Comparison of ENCODE assay signal across 17 cellular contexts in genomic region chr1:55048453-55049270, GRCh38. TPM values are rescaled to one million over a fixed set of nuclear protein-coding genes. Genes with fewer than 3 reads are reported as not detected.
"Had no signal": no experiment of that assay in that cellular context is flagged by ENCODE, and none has a peak within 500 bp of the region (broad histone marks: within the 10 kb centered on the region; RNA-seq: fewer than 3 reads in every experiment).

No MANE protein-coding gene starts in this region.

- H3K36me3 Mint-ChIP-seq: memory B cell had no signal

- H3K4me3 ChIP-seq: coronary artery, gastrocnemius medialis, left ventricle myocardium inferior, ovary, upper lobe of left lung had no signal

- ATAC-seq: gastrocnemius medialis had no signal

- H3K27ac Mint-ChIP-seq: activated naive CD4-positive, alpha-beta T cell treated with anti-CD3 and anti-CD28 coated beads for 36 hours; activated T-helper 1 cell treated with anti-CD3 and anti-CD28 coated beads, Interleukin-12 subunit alpha, Interleukin-12 subunit beta, Interleukin-2, Interleukin-4 antibody, amounts not matched to agents 30 ng/mL and 10 ng/mL and 1 ng/mL, durations not matched to agents 14 hours and 24 hours and 36 hours; memory B cell; stimulated activated naive CD8-positive, alpha-beta T cell treated with anti-CD3 and anti-CD28 coated beads, Interleukin-15, Interleukin-2, amounts not matched to agents 100 ng/mL and 50 ng/mL, for 24 hours had no signal

- H3K27me3 ChIP-seq: gastrocnemius medialis, ovary, upper lobe of left lung had no signal

- H3K4me3 Mint-ChIP-seq: activated naive CD4-positive, alpha-beta T cell treated with anti-CD3 and anti-CD28 coated beads for 36 hours; activated T-helper 1 cell treated with anti-CD3 and anti-CD28 coated beads, Interleukin-12 subunit alpha, Interleukin-12 subunit beta, Interleukin-2, Interleukin-4 antibody, amounts not matched to agents 30 ng/mL and 10 ng/mL and 1 ng/mL, durations not matched to agents 14 hours and 24 hours and 36 hours; memory B cell; stimulated activated naive CD8-positive, alpha-beta T cell treated with anti-CD3 and anti-CD28 coated beads, Interleukin-15, Interleukin-2, amounts not matched to agents 100 ng/mL and 50 ng/mL, for 24 hours had no signal

- H3K9me3 ChIP-seq: gastrocnemius medialis, left ventricle myocardium inferior, ovary, upper lobe of left lung had no signal

- H3K9me3 Mint-ChIP-seq: activated naive CD4-positive, alpha-beta T cell treated with anti-CD3 and anti-CD28 coated beads for 36 hours; activated T-helper 1 cell treated with anti-CD3 and anti-CD28 coated beads, Interleukin-12 subunit alpha, Interleukin-12 subunit beta, Interleukin-2, Interleukin-4 antibody, amounts not matched to agents 30 ng/mL and 10 ng/mL and 1 ng/mL, durations not matched to agents 14 hours and 24 hours and 36 hours; memory B cell; stimulated activated naive CD8-positive, alpha-beta T cell treated with anti-CD3 and anti-CD28 coated beads, Interleukin-15, Interleukin-2, amounts not matched to agents 100 ng/mL and 50 ng/mL, for 24 hours had no signal

- H3K36me3 ChIP-seq: gastrocnemius medialis, left ventricle myocardium inferior, ovary had no signal

- DNase-seq: activated naive CD4-positive, alpha-beta T cell treated with anti-CD3 and anti-CD28 coated beads for 36 hours; caudate nucleus; effector CD4-positive, alpha-beta T cell; gastrocnemius medialis; kidney; left ventricle myocardium inferior; stimulated activated CD4-positive, alpha-beta T cell treated with anti-CD3 and anti-CD28 coated beads, Interleukin-4, amount 100 ng/mL, for 24 hours had no signal

- H3K4me1 Mint-ChIP-seq: memory B cell had no signal

- FAIRE-seq: kidney had no signal

- H3K27ac ChIP-seq: coronary artery, gastrocnemius medialis, left ventricle myocardium inferior, ovary, upper lobe of left lung had no signal

- H3K27me3 Mint-ChIP-seq: stimulated activated naive CD8-positive, alpha-beta T cell treated with anti-CD3 and anti-CD28 coated beads, Interleukin-15, Interleukin-2, amounts not matched to agents 100 ng/mL and 50 ng/mL, for 24 hours had no signal

RNA-seq across cellular contexts. Expression of gene PCSK9, which starts 9.3 kb away (rescaled TPM):
- total RNA-seq: activated naive CD4-positive, alpha-beta T cell treated with anti-CD3 and anti-CD28 coated beads for 36 hours; activated T-helper 1 cell treated with anti-CD3 and anti-CD28 coated beads, Interleukin-12 subunit alpha, Interleukin-12 subunit beta, Interleukin-2, Interleukin-4 antibody, amounts not matched to agents 30 ng/mL and 10 ng/mL and 1 ng/mL, durations not matched to agents 14 hours and 24 hours and 36 hours; left ventricle myocardium inferior had no signal
- polyA plus RNA-seq: neural cell had no signal

RNA-seq across cellular contexts. Expression of gene BSND, which starts 49.9 kb away (rescaled TPM):
- total RNA-seq: activated naive CD4-positive, alpha-beta T cell treated with anti-CD3 and anti-CD28 coated beads for 36 hours; activated T-helper 1 cell treated with anti-CD3 and anti-CD28 coated beads, Interleukin-12 subunit alpha, Interleukin-12 subunit beta, Interleukin-2, Interleukin-4 antibody, amounts not matched to agents 30 ng/mL and 10 ng/mL and 1 ng/mL, durations not matched to agents 14 hours and 24 hours and 36 hours; fibroblast of lung; gastrocnemius medialis; left ventricle myocardium inferior; T-helper 2 cell treated with Interferon-gamma antibody and Interleukin-4, amounts not matched to agents 100 ng/mL and 5 ng/mL, for 36 hours; temporal lobe had no signal
- polyA plus RNA-seq: fibroblast of lung, neural cell had no signal
